In the genomic region with DNA sequence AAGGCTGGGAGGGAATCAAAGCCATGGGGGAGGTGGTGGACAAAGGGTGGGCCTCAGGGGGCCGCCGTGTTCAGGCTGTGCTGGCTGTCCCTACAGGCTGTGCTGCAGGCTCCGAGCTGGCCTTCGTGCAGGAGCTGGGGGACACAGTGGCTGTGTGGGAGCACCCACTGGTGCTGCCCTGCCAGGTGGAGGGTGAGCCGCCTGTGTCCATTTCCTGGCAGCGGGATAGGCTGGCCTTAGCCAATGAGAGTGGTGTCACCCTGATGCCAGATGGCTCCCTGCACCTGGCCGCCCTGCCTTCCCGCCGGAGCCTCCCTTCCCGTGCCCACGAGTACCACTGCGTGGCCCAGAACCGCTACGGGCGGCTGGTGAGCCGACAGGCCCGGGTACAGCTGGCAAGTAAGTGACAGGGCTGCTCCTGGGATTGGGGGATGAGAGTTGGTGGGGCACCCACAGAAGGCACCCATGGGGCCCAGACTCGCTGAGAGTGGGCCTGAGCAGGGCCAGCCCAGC, we compare ENCODE assay signal across 1 cellular context.
TF ChIP-seq lines count a peak whose summit lies in the region.

No MANE protein-coding gene starts in this region.

TF ChIP-seq in GM23338, 12 proteins besides CTCF, POLR2A, EP300 and RAD21 (continued from another document):
- TF ChIP-seq, protein P1, sequence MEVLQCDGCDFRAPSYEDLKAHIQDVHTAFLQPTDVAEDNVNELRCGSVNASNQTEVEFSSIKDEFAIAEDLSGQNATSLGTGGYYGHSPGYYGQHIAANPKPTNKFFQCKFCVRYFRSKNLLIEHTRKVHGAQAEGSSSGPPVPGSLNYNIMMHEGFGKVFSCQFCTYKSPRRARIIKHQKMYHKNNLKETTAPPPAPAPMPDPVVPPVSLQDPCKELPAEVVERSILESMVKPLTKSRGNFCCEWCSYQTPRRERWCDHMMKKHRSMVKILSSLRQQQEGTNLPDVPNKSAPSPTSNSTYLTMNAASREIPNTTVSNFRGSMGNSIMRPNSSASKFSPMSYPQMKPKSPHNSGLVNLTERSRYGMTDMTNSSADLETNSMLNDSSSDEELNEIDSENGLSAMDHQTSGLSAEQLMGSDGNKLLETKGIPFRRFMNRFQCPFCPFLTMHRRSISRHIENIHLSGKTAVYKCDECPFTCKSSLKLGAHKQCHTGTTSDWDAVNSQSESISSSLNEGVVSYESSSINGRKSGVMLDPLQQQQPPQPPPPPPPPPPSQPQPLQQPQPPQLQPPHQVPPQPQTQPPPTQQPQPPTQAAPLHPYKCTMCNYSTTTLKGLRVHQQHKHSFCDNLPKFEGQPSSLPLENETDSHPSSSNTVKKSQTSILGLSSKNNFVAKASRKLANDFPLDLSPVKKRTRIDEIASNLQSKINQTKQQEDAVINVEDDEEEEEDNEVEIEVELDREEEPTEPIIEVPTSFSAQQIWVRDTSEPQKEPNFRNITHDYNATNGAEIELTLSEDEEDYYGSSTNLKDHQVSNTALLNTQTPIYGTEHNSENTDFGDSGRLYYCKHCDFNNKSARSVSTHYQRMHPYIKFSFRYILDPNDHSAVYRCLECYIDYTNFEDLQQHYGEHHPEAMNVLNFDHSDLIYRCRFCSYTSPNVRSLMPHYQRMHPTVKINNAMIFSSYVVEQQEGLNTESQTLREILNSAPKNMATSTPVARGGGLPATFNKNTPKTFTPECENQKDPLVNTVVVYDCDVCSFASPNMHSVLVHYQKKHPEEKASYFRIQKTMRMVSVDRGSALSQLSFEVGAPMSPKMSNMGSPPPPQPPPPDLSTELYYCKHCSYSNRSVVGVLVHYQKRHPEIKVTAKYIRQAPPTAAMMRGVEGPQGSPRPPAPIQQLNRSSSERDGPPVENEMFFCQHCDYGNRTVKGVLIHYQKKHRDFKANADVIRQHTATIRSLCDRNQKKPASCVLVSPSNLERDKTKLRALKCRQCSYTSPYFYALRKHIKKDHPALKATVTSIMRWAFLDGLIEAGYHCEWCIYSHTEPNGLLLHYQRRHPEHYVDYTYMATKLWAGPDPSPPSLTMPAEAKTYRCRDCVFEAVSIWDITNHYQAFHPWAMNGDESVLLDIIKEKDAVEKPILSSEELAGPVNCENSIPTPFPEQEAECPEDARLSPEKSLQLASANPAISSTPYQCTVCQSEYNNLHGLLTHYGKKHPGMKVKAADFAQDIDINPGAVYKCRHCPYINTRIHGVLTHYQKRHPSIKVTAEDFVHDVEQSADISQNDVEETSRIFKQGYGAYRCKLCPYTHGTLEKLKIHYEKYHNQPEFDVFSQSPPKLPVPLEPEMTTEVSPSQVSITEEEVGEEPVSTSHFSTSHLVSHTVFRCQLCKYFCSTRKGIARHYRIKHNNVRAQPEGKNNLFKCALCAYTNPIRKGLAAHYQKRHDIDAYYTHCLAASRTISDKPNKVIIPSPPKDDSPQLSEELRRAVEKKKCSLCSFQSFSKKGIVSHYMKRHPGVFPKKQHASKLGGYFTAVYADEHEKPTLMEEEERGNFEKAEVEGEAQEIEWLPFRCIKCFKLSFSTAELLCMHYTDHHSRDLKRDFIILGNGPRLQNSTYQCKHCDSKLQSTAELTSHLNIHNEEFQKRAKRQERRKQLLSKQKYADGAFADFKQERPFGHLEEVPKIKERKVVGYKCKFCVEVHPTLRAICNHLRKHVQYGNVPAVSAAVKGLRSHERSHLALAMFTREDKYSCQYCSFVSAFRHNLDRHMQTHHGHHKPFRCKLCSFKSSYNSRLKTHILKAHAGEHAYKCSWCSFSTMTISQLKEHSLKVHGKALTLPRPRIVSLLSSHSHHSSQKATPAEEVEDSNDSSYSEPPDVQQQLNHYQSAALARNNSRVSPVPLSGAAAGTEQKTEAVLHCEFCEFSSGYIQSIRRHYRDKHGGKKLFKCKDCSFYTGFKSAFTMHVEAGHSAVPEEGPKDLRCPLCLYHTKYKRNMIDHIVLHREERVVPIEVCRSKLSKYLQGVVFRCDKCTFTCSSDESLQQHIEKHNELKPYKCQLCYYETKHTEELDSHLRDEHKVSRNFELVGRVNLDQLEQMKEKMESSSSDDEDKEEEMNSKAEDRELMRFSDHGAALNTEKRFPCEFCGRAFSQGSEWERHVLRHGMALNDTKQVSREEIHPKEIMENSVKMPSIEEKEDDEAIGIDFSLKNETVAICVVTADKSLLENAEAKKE (CRISPR knock-in tag; IDR thresholded peaks at IDR 0.05), result no peak
- no peak for TF ChIP-seq EZH2phosphoT487 (IDR thresholded peaks at IDR 0.05; ENCODE audit: unreplicated experiment)
- no peak for TF ChIP-seq STAT1 (IDR thresholded peaks at IDR 0.05; ENCODE audit: unreplicated experiment)
